ENCODE assay signal across 12 cellular contexts in genomic region chr4:77538144-77538543, GRCh38.
DNase-seq lines count a peak whose midpoint lies in the region; ATAC-seq, FAIRE-seq and TF ChIP-seq lines count a peak whose summit lies in the region.
"Had no signal": no experiment of that assay in that cellular context is flagged by ENCODE, and none has a peak within 500 bp of the region (broad histone marks: within the 10 kb centered on the region; RNA-seq: fewer than 3 reads in every experiment).

No MANE protein-coding gene starts in this region.

- H3K4me3 ChIP-seq in keratinocyte (ENCODE audit: control insufficient read depth in 2 of 3, extremely low read depth in 1 of 3, insufficient read depth in 2 of 3, low read depth in 1 of 3, low read length in 3 of 3) (no peak overlapping the region), esophagus squamous epithelium (no peak overlapping the region), trophoblast cell (ENCODE audit: low read depth, low read length) (no peak overlapping the region)

- no peak overlapping the region for H2BK5ac ChIP-seq in trophoblast cell (ENCODE audit: low read depth, low read length, poor library complexity)

- intact Hi-C loops in activated T-helper 1 cell treated with anti-CD3 and anti-CD28 coated beads, Interleukin-12 subunit alpha, Interleukin-12 subunit beta, Interleukin-2, Interleukin-4 antibody, amounts not matched to agents 30 ng/mL and 10 ng/mL and 1 ng/mL, durations not matched to agents 14 hours and 24 hours and 36 hours (cut with micrococcal nuclease) = loop anchor here (1.0 to 5.0 kb wide), 9 partner anchors 15 to 1119 kb away; partner anchors contain the start of gene MRPL1
- intact Hi-C loops in posterior vena cava (cut with DNase I) = no loop called here
- intact Hi-C loops in esophagus squamous epithelium (cut with DNase I) = no loop called here

- peaks cover 5% of the 10 kb centered on the region for H3K27me3 Mint-ChIP-seq in activated T-helper 1 cell treated with anti-CD3 and anti-CD28 coated beads, Interleukin-12 subunit alpha, Interleukin-12 subunit beta, Interleukin-2, Interleukin-4 antibody, amounts not matched to agents 30 ng/mL and 10 ng/mL and 1 ng/mL, durations not matched to agents 14 hours and 24 hours and 36 hours (ENCODE audit: insufficient read depth)

- H4K12ac ChIP-seq in trophoblast cell (ENCODE audit: low read depth, low read length) = no peak overlapping the region

- no peak overlapping the region for H3K14ac ChIP-seq in trophoblast cell (ENCODE audit: low read length)

- dilution Hi-C loops in keratinocyte (cut with MboI; ENCODE audit: extremely low pct_ligation_motif_present, low sequenced_read_pairs) = no loop called here

- TF ChIP-seq POLR2A in esophagus squamous epithelium (IDR thresholded peaks at IDR 0.05) = no peak

- DNase-seq in A172 (ENCODE audit: low spot score) = peak; percentile 65
- DNase-seq in GM03348 (ENCODE audit: low spot score) = peak; percentile 32
- DNase-seq in activated T-helper 1 cell treated with anti-CD3 and anti-CD28 coated beads, Interleukin-12 subunit alpha, Interleukin-12 subunit beta, Interleukin-2, Interleukin-4 antibody, amounts not matched to agents 30 ng/mL and 10 ng/mL and 1 ng/mL, durations not matched to agents 14 hours and 24 hours and 36 hours (ENCODE audit: low spot score) = no peak
- DNase-seq in keratinocyte (ENCODE audit: low read depth, low spot score) = no peak
- DNase-seq in posterior vena cava (ENCODE audit: low spot score) = no peak
- DNase-seq in esophagus squamous epithelium (lab: John Stamatoyannopoulos, UW) = no peak
- no peak for DNase-seq in trophoblast cell
- DNase-seq: amygdala, NCI-H526, nucleus accumbens had no signal

- H3K4me1 Mint-ChIP-seq in activated T-helper 1 cell treated with anti-CD3 and anti-CD28 coated beads, Interleukin-12 subunit alpha, Interleukin-12 subunit beta, Interleukin-2, Interleukin-4 antibody, amounts not matched to agents 30 ng/mL and 10 ng/mL and 1 ng/mL, durations not matched to agents 14 hours and 24 hours and 36 hours (ENCODE audit: low read depth) = peaks cover 40% of the 10 kb centered on the region
- H3K4me1 Mint-ChIP-seq: WTC11 had no signal

- H3K27ac ChIP-seq in keratinocyte (ENCODE audit: control insufficient read depth, insufficient read depth, low read length) (no peak overlapping the region), esophagus squamous epithelium (no peak overlapping the region), trophoblast cell (ENCODE audit: low read depth, low read length) (no peak overlapping the region)

- no peak overlapping the region for H3K18ac ChIP-seq in trophoblast cell (ENCODE audit: low read length)

- peaks cover 41% of the 10 kb centered on the region for H3K27me3 ChIP-seq in keratinocyte (ENCODE audit: control insufficient read depth, extremely low read depth, insufficient read depth, low read length)
- H3K27me3 ChIP-seq in esophagus squamous epithelium = no peaks in the 10 kb centered on the region
- no peaks in the 10 kb centered on the region for H3K27me3 ChIP-seq in trophoblast cell (ENCODE audit: insufficient read depth, low read length)

- no peak overlapping the region for H3K9ac ChIP-seq in keratinocyte (ENCODE audit: control insufficient read depth, extremely low read depth, insufficient read depth, low read length)
- no peak overlapping the region for H3K9ac ChIP-seq in trophoblast cell (ENCODE audit: low read length)

- H3K4ac ChIP-seq in trophoblast cell (ENCODE audit: low read depth, low read length) = no peak overlapping the region

- H4K8ac ChIP-seq in trophoblast cell (ENCODE audit: low read depth, low read length) = no peak overlapping the region

- H3K4me1 ChIP-seq in keratinocyte (ENCODE audit: control insufficient read depth, extremely low read depth, insufficient read depth, low read length) (peaks cover 13% of the 10 kb centered on the region), esophagus squamous epithelium (peaks cover 0 to 17% (median 16%) of the 10 kb centered on the region in 3 donors), trophoblast cell (ENCODE audit: control insufficient read depth in 1 of 2, insufficient read depth in 2 of 2, low read length in 2 of 2) (no peaks in the 10 kb centered on the region)

- peaks cover 25% of the 10 kb centered on the region for H3K9me3 Mint-ChIP-seq in activated T-helper 1 cell treated with anti-CD3 and anti-CD28 coated beads, Interleukin-12 subunit alpha, Interleukin-12 subunit beta, Interleukin-2, Interleukin-4 antibody, amounts not matched to agents 30 ng/mL and 10 ng/mL and 1 ng/mL, durations not matched to agents 14 hours and 24 hours and 36 hours

- no peak for ATAC-seq in GM21576 (IDR thresholded peaks at IDR 0.05; ENCODE audit: unreplicated experiment)
- ATAC-seq: WTC11 had no signal

- H2BK120ac ChIP-seq in trophoblast cell (ENCODE audit: insufficient read depth, low read length, poor library complexity) = no peak overlapping the region

- no peak overlapping the region for H4K91ac ChIP-seq in trophoblast cell (ENCODE audit: low read depth, low read length)

- H3K23ac ChIP-seq in trophoblast cell (ENCODE audit: low read length) = no peak overlapping the region

- H3K36me3 ChIP-seq in keratinocyte (ENCODE audit: control insufficient read depth in 2 of 2, extremely low read depth in 1 of 2, insufficient read depth in 2 of 2, low read length in 2 of 2) (no peaks in the 10 kb centered on the region), esophagus squamous epithelium (no peaks in the 10 kb centered on the region), trophoblast cell (ENCODE audit: control insufficient read depth in 1 of 2, insufficient read depth in 2 of 2, low read length in 2 of 2) (no peaks in the 10 kb centered on the region)

- H3K9me1 ChIP-seq in keratinocyte (ENCODE audit: control insufficient read depth, extremely low read depth, insufficient read depth, low read length) = no peaks in the 10 kb centered on the region

- H4K20me1 ChIP-seq in keratinocyte (ENCODE audit: control insufficient read depth, extremely low read depth, insufficient read depth, low read length) = no peaks in the 10 kb centered on the region

- H2AFZ ChIP-seq in keratinocyte (ENCODE audit: control insufficient read depth, low read length) = no peak overlapping the region
- no peak overlapping the region for H2AFZ ChIP-seq in trophoblast cell (ENCODE audit: insufficient read depth, low read length, poor library complexity)

- H3K79me1 ChIP-seq in trophoblast cell (ENCODE audit: low read length) = no peaks in the 10 kb centered on the region

- H3K9me3 ChIP-seq in keratinocyte (ENCODE audit: control insufficient read depth, low read depth, low read length) (no peaks in the 10 kb centered on the region), esophagus squamous epithelium (no peaks in the 10 kb centered on the region), trophoblast cell (ENCODE audit: insufficient read depth, low read depth, low read length) (peaks cover 7% of the 10 kb centered on the region)

- H3K4me2 ChIP-seq in keratinocyte (ENCODE audit: control insufficient read depth, extremely low read depth, insufficient read depth, low read depth, low read length) (no peak overlapping the region), trophoblast cell (ENCODE audit: low read length) (no peak overlapping the region)

- peaks cover 3% of the 10 kb centered on the region for H3K36me3 Mint-ChIP-seq in activated T-helper 1 cell treated with anti-CD3 and anti-CD28 coated beads, Interleukin-12 subunit alpha, Interleukin-12 subunit beta, Interleukin-2, Interleukin-4 antibody, amounts not matched to agents 30 ng/mL and 10 ng/mL and 1 ng/mL, durations not matched to agents 14 hours and 24 hours and 36 hours (ENCODE audit: low read depth)

- H2BK12ac ChIP-seq in trophoblast cell (ENCODE audit: low read length) = no peak overlapping the region

- peak; percentile 48 for FAIRE-seq in keratinocyte (lab: Jason Lieb, UNC)

- TF ChIP-seq CTCF in keratinocyte (optimal IDR thresholded peaks at IDR 0.05 in 1 of 3, IDR thresholded peaks at IDR 0.05 in 1 of 3, conservative IDR thresholded peaks at IDR 0.05 in 1 of 3; ENCODE audit: extremely low read depth in 1 of 3, insufficient read depth in 2 of 3, low read length in 3 of 3) (no peak), esophagus squamous epithelium (IDR thresholded peaks at IDR 0.05) (no peak)

- peak overlapping the region; percentile 20 for H3K4me3 Mint-ChIP-seq in activated T-helper 1 cell treated with anti-CD3 and anti-CD28 coated beads, Interleukin-12 subunit alpha, Interleukin-12 subunit beta, Interleukin-2, Interleukin-4 antibody, amounts not matched to agents 30 ng/mL and 10 ng/mL and 1 ng/mL, durations not matched to agents 14 hours and 24 hours and 36 hours
- H3K4me3 Mint-ChIP-seq: WTC11 had no signal

- H3K79me2 ChIP-seq in keratinocyte (ENCODE audit: control insufficient read depth, insufficient read depth, low read length) = no peaks in the 10 kb centered on the region
- no peaks in the 10 kb centered on the region for H3K79me2 ChIP-seq in trophoblast cell (ENCODE audit: control insufficient read depth, insufficient read depth, low read length, poor library complexity)

- peak overlapping the region; percentile 88 for H3K27ac Mint-ChIP-seq in activated T-helper 1 cell treated with anti-CD3 and anti-CD28 coated beads, Interleukin-12 subunit alpha, Interleukin-12 subunit beta, Interleukin-2, Interleukin-4 antibody, amounts not matched to agents 30 ng/mL and 10 ng/mL and 1 ng/mL, durations not matched to agents 14 hours and 24 hours and 36 hours
- H3K27ac Mint-ChIP-seq: WTC11 had no signal

- H2AK5ac ChIP-seq in trophoblast cell (ENCODE audit: low read length) = no peak overlapping the region

Comparison
In these comparisons a context has a peak if more than half of its experiments do, and no peak if none do; other contexts are left out.
1. DNase-seq: peak in A172 (single experiment) and GM03348 (single experiment); none in activated T-helper 1 cell treated with anti-CD3 and anti-CD28 coated beads, Interleukin-12 subunit alpha, Interleukin-12 subunit beta, Interleukin-2, Interleukin-4 antibody, amounts not matched to agents 30 ng/mL and 10 ng/mL and 1 ng/mL, durations not matched to agents 14 hours and 24 hours and 36 hours (single experiment), keratinocyte (single experiment), posterior vena cava (single experiment), esophagus squamous epithelium (single experiment) and trophoblast cell (0 of 2).